1 cellular context compared by ENCODE assay signal in genomic region chr3:58306662-58307286, GRCh38.
TF ChIP-seq lines count a peak whose summit lies in the region.

No MANE protein-coding gene starts in this region.

TF ChIP-seq in GM12878, 131 proteins besides CTCF, POLR2A, EP300 and RAD21:
- TF ChIP-seq, protein P1, sequence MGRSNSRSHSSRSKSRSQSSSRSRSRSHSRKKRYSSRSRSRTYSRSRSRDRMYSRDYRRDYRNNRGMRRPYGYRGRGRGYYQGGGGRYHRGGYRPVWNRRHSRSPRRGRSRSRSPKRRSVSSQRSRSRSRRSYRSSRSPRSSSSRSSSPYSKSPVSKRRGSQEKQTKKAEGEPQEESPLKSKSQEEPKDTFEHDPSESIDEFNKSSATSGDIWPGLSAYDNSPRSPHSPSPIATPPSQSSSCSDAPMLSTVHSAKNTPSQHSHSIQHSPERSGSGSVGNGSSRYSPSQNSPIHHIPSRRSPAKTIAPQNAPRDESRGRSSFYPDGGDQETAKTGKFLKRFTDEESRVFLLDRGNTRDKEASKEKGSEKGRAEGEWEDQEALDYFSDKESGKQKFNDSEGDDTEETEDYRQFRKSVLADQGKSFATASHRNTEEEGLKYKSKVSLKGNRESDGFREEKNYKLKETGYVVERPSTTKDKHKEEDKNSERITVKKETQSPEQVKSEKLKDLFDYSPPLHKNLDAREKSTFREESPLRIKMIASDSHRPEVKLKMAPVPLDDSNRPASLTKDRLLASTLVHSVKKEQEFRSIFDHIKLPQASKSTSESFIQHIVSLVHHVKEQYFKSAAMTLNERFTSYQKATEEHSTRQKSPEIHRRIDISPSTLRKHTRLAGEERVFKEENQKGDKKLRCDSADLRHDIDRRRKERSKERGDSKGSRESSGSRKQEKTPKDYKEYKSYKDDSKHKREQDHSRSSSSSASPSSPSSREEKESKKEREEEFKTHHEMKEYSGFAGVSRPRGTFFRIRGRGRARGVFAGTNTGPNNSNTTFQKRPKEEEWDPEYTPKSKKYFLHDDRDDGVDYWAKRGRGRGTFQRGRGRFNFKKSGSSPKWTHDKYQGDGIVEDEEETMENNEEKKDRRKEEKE (IDR thresholded peaks at IDR 0.05) = no peak
- TF ChIP-seq MEF2B (IDR thresholded peaks at IDR 0.05; ENCODE audit: partially characterized antibody, poor library complexity, severe bottlenecking) = no peak
